Comparison of ENCODE assay signal across 1 cellular context in genomic region chr9:92759446-92759845, GRCh38.
TF ChIP-seq lines count a peak whose summit lies in the region.

No MANE protein-coding gene starts in this region.

TF ChIP-seq in WTC11, 78 proteins besides CTCF, POLR2A, EP300 and RAD21 (continued from another document):
- TF ChIP-seq HMGXB4 (CRISPR knock-in tag; IDR thresholded peaks at IDR 0.05), result no peak
- no peak for TF ChIP-seq E2F4 (CRISPR knock-in tag; IDR thresholded peaks at IDR 0.05; ENCODE audit: borderline replicate concordance, low read depth)
- no peak for TF ChIP-seq CBFB (CRISPR knock-in tag; IDR thresholded peaks at IDR 0.05; ENCODE audit: low read depth)
- no peak for TF ChIP-seq NFATC4 (CRISPR knock-in tag; IDR thresholded peaks at IDR 0.05)
- TF ChIP-seq JAZF1 (CRISPR knock-in tag; IDR thresholded peaks at IDR 0.05), result no peak
- no peak for TF ChIP-seq ZNF232 (CRISPR knock-in tag; IDR thresholded peaks at IDR 0.05)
- no peak for TF ChIP-seq ZNF416 (CRISPR knock-in tag; IDR thresholded peaks at IDR 0.05)
- no peak for TF ChIP-seq PRRX2 (CRISPR knock-in tag; IDR thresholded peaks at IDR 0.05)
- no peak for TF ChIP-seq MAX (CRISPR knock-in tag; IDR thresholded peaks at IDR 0.05)
- TF ChIP-seq USF2 (CRISPR knock-in tag; IDR thresholded peaks at IDR 0.05), result no peak
- no peak for TF ChIP-seq MXD4 (CRISPR knock-in tag; IDR thresholded peaks at IDR 0.05; ENCODE audit: borderline replicate concordance)
- TF ChIP-seq SP1 (CRISPR knock-in tag; conservative IDR thresholded peaks at IDR 0.05), result no peak
- no peak for TF ChIP-seq ZNF425 (CRISPR knock-in tag; conservative IDR thresholded peaks at IDR 0.05)
- TF ChIP-seq NR1H2 (CRISPR knock-in tag; IDR thresholded peaks at IDR 0.05), result no peak
- no peak for TF ChIP-seq MYBL2 (CRISPR knock-in tag; IDR thresholded peaks at IDR 0.05)
- no peak for TF ChIP-seq ZMAT4 (CRISPR knock-in tag; IDR thresholded peaks at IDR 0.05)
- TF ChIP-seq CREM (CRISPR knock-in tag; IDR thresholded peaks at IDR 0.05), result no peak
- TF ChIP-seq GABPB1 (CRISPR knock-in tag; IDR thresholded peaks at IDR 0.05), result no peak
TF ChIP-seq in WTC11: peak in this region for 0.
